10 cellular contexts compared by ENCODE assay signal in genomic region chr12:25811656-25812126, GRCh38.
DNase-seq lines count a peak whose midpoint lies in the region; ATAC-seq and TF ChIP-seq lines count a peak whose summit lies in the region.
"Had no signal": no experiment of that assay in that cellular context is flagged by ENCODE, and none has a peak within 500 bp of the region (broad histone marks: within the 10 kb centered on the region; RNA-seq: fewer than 3 reads in every experiment).

No MANE protein-coding gene starts in this region.

- H3K4me1 ChIP-seq in hepatocyte (ENCODE audit: insufficient read depth): no peaks in the 10 kb centered on the region
- H3K4me1 ChIP-seq in GM23338 (ENCODE audit: insufficient read depth): no peaks in the 10 kb centered on the region

- H3K4me3 ChIP-seq in hepatocyte (no peak overlapping the region), GM23338 (no peak overlapping the region)

- no peaks in the 10 kb centered on the region for H3K36me3 Mint-ChIP-seq in GM23338 (ENCODE audit: low read depth)

- H3F3A ChIP-seq in GM23338 (replicated peaks; ENCODE audit: low read depth): no peaks in the 10 kb centered on the region

- no peak overlapping the region for H3K4me3 Mint-ChIP-seq in GM23338
- H3K4me3 Mint-ChIP-seq: effector memory CD8-positive, alpha-beta T cell had no signal

- H3K4me2 ChIP-seq in hepatocyte (no peak overlapping the region), GM23338 (no peak overlapping the region)

- no peaks in the 10 kb centered on the region for H3K79me2 ChIP-seq in hepatocyte
- no peaks in the 10 kb centered on the region for H3K79me2 ChIP-seq in GM23338 (replicated peaks; ENCODE audit: insufficient read depth)

- no peaks in the 10 kb centered on the region; the same call in 2 of the 3 replicates for H3K9me3 Mint-ChIP-seq in GM23338

- H3K27me3 Mint-ChIP-seq in GM23338 (ENCODE audit: insufficient read depth, low read depth, poor library complexity): peaks cover 2% of the 10 kb centered on the region

- no peaks in the 10 kb centered on the region for H3K27me3 ChIP-seq in hepatocyte
- no peaks in the 10 kb centered on the region for H3K27me3 ChIP-seq in GM23338 (ENCODE audit: insufficient read depth)

- no peaks in the 10 kb centered on the region for H3K4me1 Mint-ChIP-seq in GM23338

- 52% methylated on average over 5 of the region's 5 CpGs for WGBS in hepatocyte (ENCODE audit: low lambda C conversion rate, missing lambda C conversion rate)

- H3K27ac ChIP-seq in hepatocyte (peak overlapping the region; percentile 3), GM23338 (ENCODE audit: low read depth) (no peak overlapping the region)

- peak; percentile 58 for ATAC-seq in GM21825 (IDR thresholded peaks at IDR 0.05; ENCODE audit: unreplicated experiment)
- ATAC-seq in GM23338: no peak
- ATAC-seq in GM19023 (IDR thresholded peaks at IDR 0.05; ENCODE audit: unreplicated experiment): no peak
- ATAC-seq in HG03097 (IDR thresholded peaks at IDR 0.05; ENCODE audit: low FRiP score, unreplicated experiment): no peak
- ATAC-seq in GM21619 (IDR thresholded peaks at IDR 0.05; ENCODE audit: unreplicated experiment): no peak
- ATAC-seq: effector memory CD8-positive, alpha-beta T cell had no signal

- no peaks in the 10 kb centered on the region for H3K9me2 ChIP-seq in hepatocyte (replicated peaks; ENCODE audit: insufficient read depth)
- no peaks in the 10 kb centered on the region for H3K9me2 ChIP-seq in GM23338 (ENCODE audit: insufficient read depth)

- no peaks in the 10 kb centered on the region for H3K36me3 ChIP-seq in hepatocyte (replicated peaks; ENCODE audit: insufficient read depth, low read depth)
- H3K36me3 ChIP-seq in GM23338 (ENCODE audit: insufficient read depth): no peaks in the 10 kb centered on the region

- TF ChIP-seq CTCF in GM10266 (IDR thresholded peaks at IDR 0.05; ENCODE audit: control insufficient read depth, insufficient read depth, low read depth, missing control alignments) (no peak), hepatocyte (IDR thresholded peaks at IDR 0.05; ENCODE audit: poor library complexity) (no peak), GM23338 (conservative IDR thresholded peaks at IDR 0.05; ENCODE audit: low read depth in 2 of 2) (no peak)

- DNase-seq in GM10266 (ENCODE audit: extremely low spot score) (peak; percentile 12), NAMALWA (ENCODE audit: low spot score) (peak; percentile 24), hepatocyte (ENCODE audit: low spot score) (peak; percentile 21), GM23338 (ENCODE audit: low spot score) (no peak)
- DNase-seq: effector memory CD8-positive, alpha-beta T cell; NCI-H1694 had no signal

- no peak overlapping the region for H3K27ac Mint-ChIP-seq in GM23338
- H3K27ac Mint-ChIP-seq: effector memory CD8-positive, alpha-beta T cell had no signal

- no peaks in the 10 kb centered on the region for H3K9me3 ChIP-seq in hepatocyte (ENCODE audit: low read depth)

- H2AFZ ChIP-seq in hepatocyte (no peak overlapping the region), GM23338 (no peak overlapping the region)

- H4K20me1 ChIP-seq in hepatocyte (ENCODE audit: insufficient read depth, poor library complexity, severe bottlenecking) (no peaks in the 10 kb centered on the region), GM23338 (replicated peaks; ENCODE audit: insufficient read depth) (no peaks in the 10 kb centered on the region)

TF ChIP-seq in GM23338, 12 proteins besides CTCF, POLR2A, EP300 and RAD21:
- no peak for TF ChIP-seq REST (IDR thresholded peaks at IDR 0.05; ENCODE audit: unreplicated experiment)
- TF ChIP-seq JUNB (IDR thresholded peaks at IDR 0.05; ENCODE audit: unreplicated experiment): no peak
- no peak for TF ChIP-seq ZNF331 (CRISPR knock-in tag; IDR thresholded peaks at IDR 0.05; ENCODE audit: low read depth)
- TF ChIP-seq STAT1 (IDR thresholded peaks at IDR 0.05; ENCODE audit: unreplicated experiment): no peak
- no peak for TF ChIP-seq NANOG (IDR thresholded peaks at IDR 0.05; ENCODE audit: borderline replicate concordance)
- TF ChIP-seq ZNF462 (CRISPR knock-in tag; IDR thresholded peaks at IDR 0.05): no peak
- no peak for TF ChIP-seq POLR2AphosphoS5 (IDR thresholded peaks at IDR 0.05; ENCODE audit: low read depth)
- TF ChIP-seq ZNF114 (CRISPR knock-in tag; IDR thresholded peaks at IDR 0.05): no peak
